In genomic region chr11:76657824-76658170, GRCh38 we compare ENCODE assay signal across 17 cellular contexts. TPM values are rescaled to one million over a fixed set of nuclear protein-coding genes. Genes with fewer than 3 reads are reported as not detected.
"Had no signal": no experiment of that assay in that cellular context is flagged by ENCODE, and none has a peak within 500 bp of the region (broad histone marks: within the 10 kb centered on the region; RNA-seq: fewer than 3 reads in every experiment).

No MANE protein-coding gene starts in this region.

- H3K4me2 ChIP-seq: SK-N-SH had no signal

- H3K4me3 ChIP-seq: dorsolateral prefrontal cortex, esophagus muscularis mucosa, thoracic aorta had no signal

- ATAC-seq: left cardiac atrium, natural killer cell had no signal

- H3K4me1 Mint-ChIP-seq: activated naive CD8-positive, alpha-beta T cell treated with anti-CD3 and anti-CD28 coated beads for 36 hours had no signal

- H3K9ac ChIP-seq: SK-N-SH had no signal

- H3K27me3 Mint-ChIP-seq: stimulated activated naive CD8-positive, alpha-beta T cell treated with anti-CD3 and anti-CD28 coated beads, Interleukin-15, Interleukin-2, amounts not matched to agents 100 ng/mL and 50 ng/mL, for 24 hours had no signal

- H3K27me3 ChIP-seq: esophagus muscularis mucosa had no signal

- DNase-seq: activated CD4-positive, alpha-beta T cell treated with anti-CD3 and anti-CD28 coated beads, Interleukin-2, amount 50 U/mL, for 1 hour; activated gamma-delta T cell; activated naive CD8-positive, alpha-beta T cell treated with anti-CD3 and anti-CD28 coated beads for 36 hours; activated T-cell treated with anti-CD3 and anti-CD28 coated beads, Interleukin-2, amount 50 U/mL, for 48 hours; cerebellar nuclear complex; left cardiac atrium; mammary epithelial cell; natural killer cell; SK-N-SH; stimulated activated CD4-positive, alpha-beta T cell treated with anti-CD3 and anti-CD28 coated beads, Interleukin-4, amount 100 ng/mL, for 1 hour; stimulated activated CD8-positive, alpha-beta memory T cell treated with anti-CD3 and anti-CD28 coated beads, Interleukin-4, amount 100 ng/mL, for 48 hours had no signal

- H3K9me3 ChIP-seq: esophagus muscularis mucosa, SK-N-SH, thoracic aorta had no signal

- H3K36me3 Mint-ChIP-seq: activated naive CD8-positive, alpha-beta T cell treated with anti-CD3 and anti-CD28 coated beads for 36 hours; natural killer cell; WTC11 had no signal

- H3K4me3 Mint-ChIP-seq: activated naive CD8-positive, alpha-beta T cell treated with anti-CD3 and anti-CD28 coated beads for 36 hours; natural killer cell; stimulated activated naive CD8-positive, alpha-beta T cell treated with anti-CD3 and anti-CD28 coated beads, Interleukin-15, Interleukin-2, amounts not matched to agents 100 ng/mL and 50 ng/mL, for 24 hours; WTC11 had no signal

- H3K27ac Mint-ChIP-seq: activated naive CD8-positive, alpha-beta T cell treated with anti-CD3 and anti-CD28 coated beads for 36 hours; natural killer cell; stimulated activated naive CD8-positive, alpha-beta T cell treated with anti-CD3 and anti-CD28 coated beads, Interleukin-15, Interleukin-2, amounts not matched to agents 100 ng/mL and 50 ng/mL, for 24 hours; WTC11 had no signal

- FAIRE-seq: endometrium had no signal

- H3K9me3 Mint-ChIP-seq: activated naive CD8-positive, alpha-beta T cell treated with anti-CD3 and anti-CD28 coated beads for 36 hours; natural killer cell; stimulated activated naive CD8-positive, alpha-beta T cell treated with anti-CD3 and anti-CD28 coated beads, Interleukin-15, Interleukin-2, amounts not matched to agents 100 ng/mL and 50 ng/mL, for 24 hours; WTC11 had no signal

RNA-seq across cellular contexts. Expression of gene LRRC32, which starts 12.8 kb away (rescaled TPM):
- polyA plus RNA-seq: mammary epithelial cell had no signal
